8 cellular contexts compared by ENCODE assay signal in the genomic region with DNA sequence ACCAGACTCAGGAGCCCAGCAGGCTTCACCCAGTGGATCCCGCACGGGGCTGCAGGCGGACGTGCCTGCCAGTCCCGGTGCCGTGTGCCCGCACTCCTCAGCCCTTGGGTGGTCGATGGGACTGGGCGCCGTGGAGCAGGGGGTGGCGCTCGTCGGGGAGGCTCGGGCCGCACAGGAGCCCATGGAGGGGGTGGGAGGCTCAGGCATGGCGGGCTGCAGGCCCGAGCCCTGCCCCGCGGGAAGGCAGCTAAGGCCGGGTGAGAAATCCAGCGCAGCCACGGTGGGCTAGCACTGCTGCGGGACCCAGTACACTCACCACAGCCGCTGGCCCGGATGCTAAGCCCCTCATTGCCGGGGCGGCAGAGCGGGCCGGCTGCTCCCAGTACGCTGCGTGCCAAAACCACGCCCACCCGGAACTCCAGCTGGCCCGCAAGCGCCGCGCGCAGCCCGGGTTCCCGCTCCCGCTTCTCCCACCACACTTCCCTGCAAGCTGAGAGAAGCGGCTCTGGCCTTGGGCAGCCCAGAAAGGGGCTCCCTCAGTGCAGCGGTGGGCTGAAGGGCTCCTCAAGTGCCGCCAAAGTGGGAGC.
DNase-seq lines count a peak whose midpoint lies in the region; ATAC-seq and TF ChIP-seq lines count a peak whose summit lies in the region.
"Not testable (repeated sequence)": the region's sequence is repeated elsewhere in the genome, so short reads cannot be mapped to it uniquely, and the experiment has no call there.

No MANE protein-coding gene starts in this region.

- not testable (repeated sequence) for TF ChIP-seq CTCF in endothelial cell (IDR thresholded peaks at IDR 0.05; ENCODE audit: unreplicated experiment); nephron progenitor cell (IDR thresholded peaks at IDR 0.05)

- H3K9me3 Mint-ChIP-seq in activated T-cell treated with anti-CD3 and anti-CD28 coated beads, Interleukin-2, amount 50 U/mL, for 24 hours; endothelial cell (ENCODE audit: unreplicated experiment); nephron progenitor cell; stimulated activated memory B cell treated with anti-CD40 and anti-IgM and Interleukin-4, amounts not matched to agents 10 μg/mL and 1 μg/mL and 100 μg/mL, for 72 hours: not testable (repeated sequence)

- not testable (repeated sequence) for ATAC-seq in stimulated activated memory B cell treated with anti-CD40 and anti-IgM and Interleukin-4, amounts not matched to agents 10 μg/mL and 1 μg/mL and 100 μg/mL, for 72 hours

- H3K27ac Mint-ChIP-seq in activated T-cell treated with anti-CD3 and anti-CD28 coated beads, Interleukin-2, amount 50 U/mL, for 24 hours; endothelial cell (ENCODE audit: unreplicated experiment); nephron progenitor cell; stimulated activated memory B cell treated with anti-CD40 and anti-IgM and Interleukin-4, amounts not matched to agents 10 μg/mL and 1 μg/mL and 100 μg/mL, for 72 hours: not testable (repeated sequence)

- DNase-seq in ELF-1 (ENCODE audit: low read depth, low spot score): peak; percentile 92
- peak; percentile 3 for DNase-seq in HuH-7.5 (ENCODE audit: low spot score)
- DNase-seq in RPMI7951 (ENCODE audit: low read depth): peak; percentile 51
- DNase-seq in activated T-cell treated with anti-CD3 and anti-CD28 coated beads, Interleukin-2, amount 50 U/mL, for 24 hours: peak; percentile 30
- DNase-seq in endothelial cell (ENCODE audit: low spot score): peak; percentile 52
- DNase-seq in iPS-NIHi7 (ENCODE audit: extremely low spot score): peak; percentile 66
- DNase-seq in nephron progenitor cell: peak; percentile 8

- not testable (repeated sequence) for H3K36me3 Mint-ChIP-seq in activated T-cell treated with anti-CD3 and anti-CD28 coated beads, Interleukin-2, amount 50 U/mL, for 24 hours (ENCODE audit: low read depth); endothelial cell (ENCODE audit: low read depth, unreplicated experiment); nephron progenitor cell (ENCODE audit: low read depth); stimulated activated memory B cell treated with anti-CD40 and anti-IgM and Interleukin-4, amounts not matched to agents 10 μg/mL and 1 μg/mL and 100 μg/mL, for 72 hours

- not testable (repeated sequence) for H3K4me3 Mint-ChIP-seq in activated T-cell treated with anti-CD3 and anti-CD28 coated beads, Interleukin-2, amount 50 U/mL, for 24 hours
- H3K4me3 Mint-ChIP-seq in endothelial cell (ENCODE audit: unreplicated experiment) (peak overlapping the region; percentile 67), nephron progenitor cell (peak overlapping the region; percentile 5)
- peak overlapping the region; percentile 34 for H3K4me3 Mint-ChIP-seq in stimulated activated memory B cell treated with anti-CD40 and anti-IgM and Interleukin-4, amounts not matched to agents 10 μg/mL and 1 μg/mL and 100 μg/mL, for 72 hours

- not testable (repeated sequence) for H3K27me3 Mint-ChIP-seq in activated T-cell treated with anti-CD3 and anti-CD28 coated beads, Interleukin-2, amount 50 U/mL, for 24 hours; endothelial cell (ENCODE audit: unreplicated experiment); nephron progenitor cell (ENCODE audit: low read depth, poor library complexity); stimulated activated memory B cell treated with anti-CD40 and anti-IgM and Interleukin-4, amounts not matched to agents 10 μg/mL and 1 μg/mL and 100 μg/mL, for 72 hours

- not testable (repeated sequence) for H3K4me1 Mint-ChIP-seq in activated T-cell treated with anti-CD3 and anti-CD28 coated beads, Interleukin-2, amount 50 U/mL, for 24 hours (ENCODE audit: low read depth); endothelial cell (ENCODE audit: unreplicated experiment); nephron progenitor cell; stimulated activated memory B cell treated with anti-CD40 and anti-IgM and Interleukin-4, amounts not matched to agents 10 μg/mL and 1 μg/mL and 100 μg/mL, for 72 hours

Comparison
In these comparisons a context has a peak if more than half of its experiments do, and no peak if none do; other contexts are left out.
1. DNase-seq: peak in every context shown above with its lines; median percentile 92 in ELF-1; 66 in iPS-NIHi7; 52 in endothelial cell; 51 in RPMI7951; 30 in activated T-cell treated with anti-CD3 and anti-CD28 coated beads, Interleukin-2, amount 50 U/mL, for 24 hours; 8 in nephron progenitor cell; 3 in HuH-7.5.